In the genomic region with DNA sequence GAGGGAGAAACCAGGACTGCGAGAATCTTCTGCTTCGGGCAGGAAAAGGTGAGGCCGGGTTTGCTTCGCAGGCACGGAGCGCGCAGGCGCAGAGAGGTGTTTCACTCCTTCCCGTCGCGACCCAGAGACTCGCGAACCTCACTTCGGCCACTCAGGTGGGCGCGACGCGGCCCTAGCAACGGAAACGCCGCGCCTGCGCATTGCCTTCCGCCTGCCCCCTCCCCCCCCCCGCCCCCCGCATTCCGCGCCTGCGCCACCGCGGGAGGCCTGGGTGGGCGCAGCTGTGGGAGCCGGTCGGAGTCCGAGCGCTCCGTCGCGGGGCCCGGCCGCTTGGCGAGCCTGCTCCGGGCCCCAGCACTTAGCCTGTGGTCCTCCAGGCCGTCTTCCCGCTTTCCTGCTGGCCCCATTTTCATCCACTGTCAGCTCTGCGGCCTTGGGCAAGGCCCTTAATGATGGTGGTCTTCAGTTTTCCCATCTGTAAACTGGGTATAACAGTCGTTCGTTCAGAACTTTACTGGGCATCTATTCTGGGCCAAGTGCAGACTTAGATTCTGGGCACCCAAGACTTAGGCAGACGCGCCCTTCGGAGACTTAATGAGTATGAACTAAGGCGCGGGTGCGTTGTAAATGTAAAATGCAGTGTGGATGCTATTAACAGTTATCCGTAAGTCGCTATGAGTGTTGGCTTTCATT, we compare ENCODE assay signal across 8 cellular contexts.
DNase-seq lines count a peak whose midpoint lies in the region; ATAC-seq and TF ChIP-seq lines count a peak whose summit lies in the region.

No MANE protein-coding gene starts in this region.

- H3K4me3 Mint-ChIP-seq in neural crest cell = peak overlapping the region; percentile 75
- H3K4me3 Mint-ChIP-seq in stimulated activated naive CD8-positive, alpha-beta T cell treated with anti-CD3 and anti-CD28 coated beads, Interleukin-15, amount 100 ng/mL, for 72 hours = peak overlapping the region; percentile 82

- H3K9me3 Mint-ChIP-seq in neural crest cell = no peaks in the 10 kb centered on the region
- H3K9me3 Mint-ChIP-seq in stimulated activated naive CD8-positive, alpha-beta T cell treated with anti-CD3 and anti-CD28 coated beads, Interleukin-15, amount 100 ng/mL, for 72 hours = peaks cover 6 to 19% of the 10 kb centered on the region in 2 donors

- ATAC-seq in stimulated activated naive CD8-positive, alpha-beta T cell treated with anti-CD3 and anti-CD28 coated beads, Interleukin-15, amount 100 ng/mL, for 72 hours = peak; percentile 86

- DNase-seq in HFF-Myc (ENCODE audit: extremely low read depth, low read depth) = no peak
- DNase-seq in activated T-cell treated with anti-CD3 and anti-CD28 coated beads, Interleukin-2, amount 50 U/mL, for 1 hour = peak; percentile 54
- no peak for DNase-seq in fibroblast of mammary gland (ENCODE audit: low read depth)
- peak; percentile 56 for DNase-seq in neural crest cell (ENCODE audit: low read depth, low spot score)
- DNase-seq in stimulated activated naive CD8-positive, alpha-beta T cell treated with anti-CD3 and anti-CD28 coated beads, Interleukin-15, amount 100 ng/mL, for 72 hours = peak; percentile 62 to 74
- DNase-seq in NCI-H1930 (lab: John Stamatoyannopoulos, UW) = no peak
- DNase-seq in 8988T = no peak
- no peak for DNase-seq in NCI-H446 (lab: John Stamatoyannopoulos, UW)

- no peak overlapping the region for H3K27ac Mint-ChIP-seq in neural crest cell (ENCODE audit: unreplicated experiment)
- H3K27ac Mint-ChIP-seq in stimulated activated naive CD8-positive, alpha-beta T cell treated with anti-CD3 and anti-CD28 coated beads, Interleukin-15, amount 100 ng/mL, for 72 hours = no peak overlapping the region

- H3K36me3 Mint-ChIP-seq in neural crest cell (ENCODE audit: low read depth) = no peaks in the 10 kb centered on the region

- peak overlapping the region; percentile 9; the same call in 1 of the 2 replicates for H3K4me3 ChIP-seq in HFF-Myc (replicated peaks; ENCODE audit: low read depth, low read length)
- H3K4me3 ChIP-seq in fibroblast of mammary gland (ENCODE audit: control insufficient read depth, low read depth, low read length) = peak overlapping the region; percentile 1

- peaks cover 28% of the 10 kb centered on the region for H3K27me3 Mint-ChIP-seq in neural crest cell (ENCODE audit: low read depth)
- peaks cover 10% of the 10 kb centered on the region for H3K27me3 Mint-ChIP-seq in stimulated activated naive CD8-positive, alpha-beta T cell treated with anti-CD3 and anti-CD28 coated beads, Interleukin-15, amount 100 ng/mL, for 72 hours

- peaks cover 19% of the 10 kb centered on the region for H3K4me1 Mint-ChIP-seq in neural crest cell
- peaks cover 8% of the 10 kb centered on the region for H3K4me1 Mint-ChIP-seq in stimulated activated naive CD8-positive, alpha-beta T cell treated with anti-CD3 and anti-CD28 coated beads, Interleukin-15, amount 100 ng/mL, for 72 hours

- TF ChIP-seq CTCF in HFF-Myc (IDR thresholded peaks at IDR 0.05; ENCODE audit: low read depth, low read length, missing control alignments) = no peak
- TF ChIP-seq CTCF in fibroblast of mammary gland (conservative IDR thresholded peaks at IDR 0.05; ENCODE audit: control insufficient read depth, insufficient read depth, low read depth, low read length) = no peak
- no peak for TF ChIP-seq CTCF in neural crest cell (conservative IDR thresholded peaks at IDR 0.05)

Comparison
In these comparisons a context has a peak if more than half of its experiments do, and no peak if none do; other contexts are left out.
1. DNase-seq: peak in activated T-cell treated with anti-CD3 and anti-CD28 coated beads, Interleukin-2, amount 50 U/mL, for 1 hour (single experiment), neural crest cell (single experiment) and stimulated activated naive CD8-positive, alpha-beta T cell treated with anti-CD3 and anti-CD28 coated beads, Interleukin-15, amount 100 ng/mL, for 72 hours (2 of 2); none in HFF-Myc (single experiment), fibroblast of mammary gland (single experiment), NCI-H1930 (0 of 2), 8988T (single experiment) and NCI-H446 (0 of 2).